In the genomic region with DNA sequence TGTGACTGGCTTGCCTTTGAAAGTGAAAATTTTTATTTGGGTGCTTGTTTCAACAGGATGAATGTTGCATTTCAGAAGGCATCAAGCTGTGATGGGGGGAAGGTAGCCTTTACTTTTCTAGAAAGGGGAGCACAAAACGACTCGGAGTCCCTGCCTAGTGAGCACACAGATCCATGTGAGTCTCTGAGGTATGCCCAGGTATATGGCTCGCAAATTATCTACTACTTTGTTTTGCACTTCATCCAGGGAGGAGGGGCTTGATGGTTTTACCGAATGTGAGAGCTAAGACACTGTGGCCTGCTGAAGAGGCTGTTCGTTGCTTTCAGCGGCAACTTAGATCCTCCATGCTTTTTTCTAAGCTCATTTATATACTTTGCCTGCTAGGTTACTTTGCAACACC, we compare ENCODE assay signal across 26 cellular contexts.
"Had no signal": no experiment of that assay in that cellular context is flagged by ENCODE, and none has a peak within 500 bp of the region (broad histone marks: within the 10 kb centered on the region; RNA-seq: fewer than 3 reads in every experiment).

No MANE protein-coding gene starts in this region.

- H3K4me3 ChIP-seq: coronary artery, dorsolateral prefrontal cortex had no signal

- H3K27ac ChIP-seq: brain microvascular endothelial cell, coronary artery, dorsolateral prefrontal cortex had no signal

- H3K27me3 ChIP-seq: brain microvascular endothelial cell had no signal

- FAIRE-seq: astrocyte, bronchial epithelial cell, frontal cortex had no signal

- DNase-seq: activated CD4-positive, alpha-beta memory T cell treated with anti-CD3 and anti-CD28 coated beads, Interleukin-2, amount 10 ng/mL, durations not matched to agents 7 days and 5 days; activated CD4-positive, alpha-beta T cell treated with anti-CD3 and anti-CD28 coated beads for 1 hour; activated CD4-positive, alpha-beta T cell treated with anti-CD3 and anti-CD28 coated beads for 4 hours; activated CD4-positive, alpha-beta T cell treated with anti-CD3 and anti-CD28 coated beads, Interleukin-2, amount 10 ng/mL, durations not matched to agents 7 days and 5 days; activated CD4-positive, alpha-beta T cell treated with anti-CD3 and anti-CD28 coated beads, Interleukin-2, amount 50 U/mL, for 4 hours; activated CD8-positive, alpha-beta memory T cell treated with anti-CD3 and anti-CD28 coated beads, Interleukin-2, amount 50 U/mL, for 48 hours; activated gamma-delta T cell; activated naive CD4-positive, alpha-beta T cell; activated naive CD4-positive, alpha-beta T cell treated with anti-CD3 and anti-CD28 coated beads, Interleukin-2, amount 50 U/mL, for 16 hours; activated T-cell treated with anti-CD3 and anti-CD28 coated beads for 4 hours; activated T-cell treated with anti-CD3 and anti-CD28 coated beads, Interleukin-2, amount 50 U/mL, for 24 hours; activated T-cell treated with anti-CD3 and anti-CD28 coated beads, Interleukin-2, amount 50 U/mL, for 72 hours; amniotic stem cell; anterior cingulate cortex; brain microvascular endothelial cell; dorsolateral prefrontal cortex; effector memory CD4-positive, alpha-beta T cell; endodermal cell; foreskin fibroblast; head of caudate nucleus; T-helper 2 cell had no signal

- H3K36me3 ChIP-seq: brain microvascular endothelial cell had no signal

- ATAC-seq: activated T-cell treated with anti-CD3 and anti-CD28 coated beads, Interleukin-2, amount 50 U/mL, for 72 hours; esophagus mucosa had no signal
